Comparison of ENCODE assay signal across 22 cellular contexts in genomic region chr20:41854765-41855164, GRCh38.
DNase-seq lines count a peak whose midpoint lies in the region; ATAC-seq and TF ChIP-seq lines count a peak whose summit lies in the region.
"Had no signal": no experiment of that assay in that cellular context is flagged by ENCODE, and none has a peak within 500 bp of the region (broad histone marks: within the 10 kb centered on the region; RNA-seq: fewer than 3 reads in every experiment).

No MANE protein-coding gene starts in this region.

- CTCF ChIA-PET in Calu3 (lab: Charles Lee), result interaction anchor here (1.1 kb wide), 1 partner anchor 18 kb away, joined by 3 read pairs; no protein-coding TSS in a partner anchor

- DNase-seq in SIG-M5 treated with dmso at 0.1 percent for 504 hours (lab: John Stamatoyannopoulos, UW; ENCODE audit: unreplicated experiment) (peak; percentile 29), SIG-M5 (lab: John Stamatoyannopoulos, UW) (no peak), NB4 (ENCODE audit: low read depth) (peak; percentile 7), astrocyte of the hippocampus (ENCODE audit: low read depth, low spot score) (peak; percentile 11), renal cortical epithelial cell (ENCODE audit: low read depth) (peak; percentile 1), HuH-7.5 (ENCODE audit: low spot score) (no peak), Calu3 (no peak)
- no peak for DNase-seq in effector memory CD8-positive, alpha-beta T cell
- DNase-seq: activated CD4-positive, alpha-beta T cell treated with anti-CD3 and anti-CD28 coated beads for 4 hours; activated CD8-positive, alpha-beta memory T cell treated with anti-CD3 and anti-CD28 coated beads, Interleukin-2, amount 50 U/mL, for 4 hours; activated effector memory CD4-positive, alpha-beta T cell treated with anti-CD3 and anti-CD28 coated beads, Interleukin-2, amount 50 U/mL, for 16 hours; amygdala; CD4-positive, alpha-beta T cell; DMS79; left ventricle myocardium inferior; NCI-H1048; NCI-H2029 treated with DMSO at 0.1 percent for 48 hours; NCI-H524; SK-N-SH; T-helper 9 cell; tibial artery had no signal

- H3K36me3 Mint-ChIP-seq in effector memory CD8-positive, alpha-beta T cell (ENCODE audit: insufficient read depth), result peaks cover 3% of the 10 kb centered on the region
- no peaks in the 10 kb centered on the region for H3K36me3 Mint-ChIP-seq in Calu3 (ENCODE audit: insufficient read depth, unreplicated experiment)

- peaks cover 0 to 3% of the 10 kb centered on the region in 2 donors for H3K9me3 Mint-ChIP-seq in effector memory CD8-positive, alpha-beta T cell
- peaks cover 11% of the 10 kb centered on the region for H3K9me3 Mint-ChIP-seq in Calu3 (ENCODE audit: low read depth, unreplicated experiment)

- no peak for TF ChIP-seq POLR2A in NB4 (IDR thresholded peaks at IDR 0.05; ENCODE audit: extremely low read depth, insufficient read length)

- no peak for ATAC-seq in effector memory CD8-positive, alpha-beta T cell (replicated peaks)
- ATAC-seq: gastroesophageal sphincter had no signal

- H3K4me1 Mint-ChIP-seq in effector memory CD8-positive, alpha-beta T cell (ENCODE audit: low read depth in 2 of 2), result no peaks in the 10 kb centered on the region
- H3K4me1 Mint-ChIP-seq in Calu3 (ENCODE audit: low read depth, unreplicated experiment), result peaks cover 7% of the 10 kb centered on the region

- no peak overlapping the region for H3K4me3 Mint-ChIP-seq in effector memory CD8-positive, alpha-beta T cell
- H3K4me3 Mint-ChIP-seq in Calu3 (ENCODE audit: low read depth, unreplicated experiment), result no peak overlapping the region
- H3K4me3 Mint-ChIP-seq: CD4-positive, alpha-beta T cell had no signal

- TF ChIP-seq CTCF in NB4 (IDR thresholded peaks at IDR 0.05; ENCODE audit: low read depth, low read length) (no peak), Calu3 (IDR thresholded peaks at IDR 0.05; ENCODE audit: unreplicated experiment) (no peak)

- no TSS peak for BruUV-seq in Calu3 (replicated peaks; lab: Mats Ljungman, UMichigan)

- intact Hi-C loops in Calu3 (cut with micrococcal nuclease; ENCODE audit: unreplicated experiment), result no loop called here

- H3K27ac Mint-ChIP-seq in effector memory CD8-positive, alpha-beta T cell, result no peak overlapping the region
- H3K27ac Mint-ChIP-seq in Calu3 (ENCODE audit: unreplicated experiment), result no peak overlapping the region
- H3K27ac Mint-ChIP-seq: CD4-positive, alpha-beta T cell had no signal

- H3K4me3 ChIP-seq in NB4 (ENCODE audit: low read depth, low read length), result no peak overlapping the region
- H3K4me3 ChIP-seq: gastroesophageal sphincter, left ventricle myocardium inferior, tibial artery had no signal

- peaks cover 0 to 26% of the 10 kb centered on the region in 2 donors for H3K27me3 Mint-ChIP-seq in effector memory CD8-positive, alpha-beta T cell
- H3K27me3 Mint-ChIP-seq in Calu3 (ENCODE audit: unreplicated experiment), result no peaks in the 10 kb centered on the region

Comparison
In these comparisons a context has a peak if more than half of its experiments do, and no peak if none do; other contexts are left out.
1. DNase-seq: peak in SIG-M5 treated with dmso at 0.1 percent for 504 hours (single experiment), NB4 (single experiment), astrocyte of the hippocampus (single experiment) and renal cortical epithelial cell (single experiment); none in SIG-M5 (single experiment), HuH-7.5 (single experiment), effector memory CD8-positive, alpha-beta T cell (0 of 3) and Calu3 (single experiment).